In genomic region chr12:109880049-109880931, GRCh38 we compare ENCODE assay signal across 8 cellular contexts. TPM values are rescaled to one million over a fixed set of nuclear protein-coding genes. Genes with fewer than 3 reads are reported as not detected.
DNase-seq lines count a peak whose midpoint lies in the region; ATAC-seq lines count a peak whose summit lies in the region.

Gene GLTP, minus strand, starts transcription at chr12:109880541. Its CDS starts 167 bp downstream, at chr12:109880374.

- peak; percentile 83 for ATAC-seq in GM19468 (IDR thresholded peaks at IDR 0.05; ENCODE audit: extremely low read depth, unreplicated experiment)

- H3K9ac ChIP-seq in NT2/D1 (ENCODE audit: insufficient read length, low read depth), result peak within 1 kb of the TSS; percentile 86

- DNase-seq in COLO668 (lab: John Stamatoyannopoulos, UW; ENCODE audit: unreplicated experiment) (peak; percentile 99), HT1080 (ENCODE audit: low read depth) (peak; percentile 73), NT2/D1 (ENCODE audit: low read depth, low spot score) (peak; percentile 78), epidermal melanocyte (ENCODE audit: insufficient read length, low spot score) (peak; percentile 82)
- DNase-seq in activated CD8-positive, alpha-beta memory T cell treated with anti-CD3 and anti-CD28 coated beads, Interleukin-2, amount 50 U/mL, for 48 hours, result peak; percentile 94
- DNase-seq in stimulated activated CD8-positive, alpha-beta memory T cell treated with anti-CD3 and anti-CD28 coated beads, Interleukin-4, amount 100 ng/mL, for 1 hour (ENCODE audit: low read depth in 2 of 2, low spot score in 1 of 2), result peak; percentile 53 to 78

- H3K4me1 ChIP-seq in NT2/D1 (ENCODE audit: insufficient read depth, insufficient read length), result peaks cover 13% of the 10 kb centered on the region
- peaks cover 56% of the 10 kb centered on the region for H3K4me1 ChIP-seq in mononuclear cell (ENCODE audit: insufficient read depth, low read length)

- H3K27me3 ChIP-seq in NT2/D1 (ENCODE audit: insufficient read depth, insufficient read length) (peaks cover 3% of the 10 kb centered on the region), mononuclear cell (ENCODE audit: insufficient read depth, low read length) (no peaks in the 10 kb centered on the region)

- peak within 1 kb of the TSS; percentile 76 for H3K4me3 ChIP-seq in NT2/D1 (ENCODE audit: insufficient read length, low read depth)
- peak within 1 kb of the TSS; percentile 88 for H3K4me3 ChIP-seq in mononuclear cell (ENCODE audit: low read length)

- H3K9me3 ChIP-seq in NT2/D1 (ENCODE audit: insufficient read depth, low read length) (no peaks in the 10 kb centered on the region), mononuclear cell (ENCODE audit: low read depth, low read length) (no peaks in the 10 kb centered on the region)

- H3K36me3 ChIP-seq in NT2/D1 (ENCODE audit: insufficient read depth, insufficient read length, low read length), result no peaks in the 10 kb centered on the region

RNA-seq across cellular contexts. Expression of gene GLTP, which starts in this region (rescaled TPM):
- total RNA-seq in HT1080 (2014; rRNA removed; shearing (Covaris generic)), result 61.4 and 76.5 TPM in 2 replicates
- 51.4 and 55.5 TPM in 2 replicates for polyA plus RNA-seq in HT1080 (2015; cell fraction: cytosol; rRNA removed)
- 12.8 and 15.3 TPM in 2 replicates for polyA plus RNA-seq in HT1080 (2015; cell fraction: nucleus; rRNA removed)
- total RNA-seq in mononuclear cell, result 63.0 TPM

Comparison
In these comparisons a context has a peak if more than half of its experiments do, and no peak if none do; other contexts are left out.
1. Peak in every context shown above with its lines: DNase-seq, ATAC-seq and H3K4me3 ChIP-seq.